12 cellular contexts compared by ENCODE assay signal in genomic region chr2:202185816-202186221, GRCh38. TPM values are rescaled to one million over a fixed set of nuclear protein-coding genes. Genes with fewer than 3 reads are reported as not detected.
DNase-seq lines count a peak whose midpoint lies in the region; ATAC-seq and TF ChIP-seq lines count a peak whose summit lies in the region.
"Had no signal": no experiment of that assay in that cellular context is flagged by ENCODE, and none has a peak within 500 bp of the region (broad histone marks: within the 10 kb centered on the region; RNA-seq: fewer than 3 reads in every experiment).

No MANE protein-coding gene starts in this region.

- H3K4me2 ChIP-seq in GM23248 (ENCODE audit: unreplicated experiment): peak overlapping the region; percentile 43

- H3K4me1 ChIP-seq in GM23248 (ENCODE audit: insufficient read depth) (peaks cover 10% of the 10 kb centered on the region), RWPE2 (ENCODE audit: insufficient read depth, poor library complexity, severe bottlenecking) (peaks cover 17% of the 10 kb centered on the region), tibial nerve (no peaks in the 10 kb centered on the region)

- H2AFZ ChIP-seq in GM23248: peak overlapping the region; percentile 27

- no peaks in the 10 kb centered on the region for H3K36me3 ChIP-seq in GM23248 (ENCODE audit: low read depth)
- H3K36me3 ChIP-seq in RWPE2 (ENCODE audit: low read depth): no peaks in the 10 kb centered on the region
- H3K36me3 ChIP-seq in tibial nerve: no peaks in the 10 kb centered on the region

- no peak for TF ChIP-seq EP300 in tibial nerve (IDR thresholded peaks at IDR 0.05)

- 8 to 11% methylated on average over 3 of the region's 3 CpGs for WGBS in GM23248 (ENCODE audit: low coverage in 1 of 2, low lambda C conversion rate in 2 of 2, missing lambda C conversion rate in 2 of 2), 2 experiments
- 46 to 49% methylated on average over 3 of the region's 3 CpGs for WGBS in tibial nerve, 2 donors

- no peaks in the 10 kb centered on the region for H3K9me2 ChIP-seq in GM23248 (ENCODE audit: insufficient read depth)

- no peak overlapping the region for H3K9ac ChIP-seq in GM23248

- H3K27me3 ChIP-seq in GM23248 (replicated peaks; ENCODE audit: insufficient read depth): no peaks in the 10 kb centered on the region
- no peaks in the 10 kb centered on the region for H3K27me3 ChIP-seq in RWPE2 (ENCODE audit: insufficient read depth, poor library complexity, severe bottlenecking)
- H3K27me3 ChIP-seq in tibial nerve: no peaks in the 10 kb centered on the region

- ATAC-seq in RWPE2 (ENCODE audit: low read depth) (peak; percentile 98), HG03280 (IDR thresholded peaks at IDR 0.05; ENCODE audit: unreplicated experiment) (no peak)
- ATAC-seq: right cardiac atrium, Right ventricle myocardium inferior had no signal

- H3K27ac ChIP-seq in GM23248 (peak overlapping the region; percentile 28), RWPE2 (ENCODE audit: poor library complexity, severe bottlenecking) (peak overlapping the region; percentile 73), tibial nerve (no peak overlapping the region)

- peak; percentile 54 for DNase-seq in GM23248
- DNase-seq in RWPE2 (ENCODE audit: low spot score): no peak
- DNase-seq in fibroblast of the aortic adventitia (ENCODE audit: low read depth): peak; percentile 27
- peak; percentile 13 for DNase-seq in stromal cell of bone marrow (ENCODE audit: low read depth)
- no peak for DNase-seq in pons (ENCODE audit: low spot score)
- DNase-seq in tibial nerve (ENCODE audit: low spot score in 2 of 2): no peak
- DNase-seq: amniotic stem cell, NCI-H510A, right cardiac atrium, substantia nigra had no signal

- in situ Hi-C loops in GM23248 (cut with MboI): loop anchor here (10.0 kb wide), 2 partner anchors 331 to 391 kb away; no protein-coding TSS in a partner anchor

- TF ChIP-seq POLR2A in tibial nerve (IDR thresholded peaks at IDR 0.05): no peak

- TF ChIP-seq CTCF in RWPE2 (IDR thresholded peaks at IDR 0.05; ENCODE audit: poor library complexity, severe bottlenecking) (no peak), fibroblast of the aortic adventitia (IDR thresholded peaks at IDR 0.05; ENCODE audit: insufficient read depth, low read length) (no peak), tibial nerve (IDR thresholded peaks at IDR 0.05) (no peak)

- H3K9me3 ChIP-seq in GM23248 (ENCODE audit: low read depth) (no peaks in the 10 kb centered on the region), RWPE2 (ENCODE audit: severe bottlenecking) (no peaks in the 10 kb centered on the region), tibial nerve (no peaks in the 10 kb centered on the region)

- no peaks in the 10 kb centered on the region for H4K20me1 ChIP-seq in GM23248 (ENCODE audit: insufficient read depth)

- H3K79me2 ChIP-seq in GM23248 (ENCODE audit: insufficient read depth): no peaks in the 10 kb centered on the region

- H3K4me3 ChIP-seq in GM23248: no peak overlapping the region
- no peak overlapping the region for H3K4me3 ChIP-seq in RWPE2 (ENCODE audit: severe bottlenecking)
- no peak overlapping the region for H3K4me3 ChIP-seq in fibroblast of the aortic adventitia (ENCODE audit: low read depth, low read length)
- no peak overlapping the region for H3K4me3 ChIP-seq in tibial nerve

- peaks cover 10% of the 10 kb centered on the region; the same call in 1 of the 2 replicates for H3F3A ChIP-seq in GM23248 (ENCODE audit: insufficient read depth)

RNA-seq across cellular contexts. Expression of gene SUMO1, which starts 52.6 kb away (rescaled TPM):
- total RNA-seq in GM23248 (2014; rRNA removed; shearing (Covaris generic)): 157 TPM in 2 replicates
- 242 TPM in 2 replicates for polyA plus RNA-seq in GM23248 (2016; fragmentation: Nextera tagmentation; extraction: Ambion mirVana)
- total RNA-seq in fibroblast of the aortic adventitia (ENCODE audit: low replicate concordance): 68.5 and 158 TPM in 2 replicates
- 10 to 100 TPM; 43.3 to 52.2 (median 48.3) TPM for total RNA-seq in tibial nerve

Comparison
In these comparisons a context has a peak if more than half of its experiments do, and no peak if none do; other contexts are left out.
1. DNase-seq: peak in GM23248 (single experiment), fibroblast of the aortic adventitia (single experiment) and stromal cell of bone marrow (single experiment); none in RWPE2 (single experiment), pons (single experiment) and tibial nerve (0 of 2).
2. H3K27ac ChIP-seq: peak in GM23248 (single experiment) and RWPE2 (single experiment); none in tibial nerve (0 of 4).